In the genomic region with DNA sequence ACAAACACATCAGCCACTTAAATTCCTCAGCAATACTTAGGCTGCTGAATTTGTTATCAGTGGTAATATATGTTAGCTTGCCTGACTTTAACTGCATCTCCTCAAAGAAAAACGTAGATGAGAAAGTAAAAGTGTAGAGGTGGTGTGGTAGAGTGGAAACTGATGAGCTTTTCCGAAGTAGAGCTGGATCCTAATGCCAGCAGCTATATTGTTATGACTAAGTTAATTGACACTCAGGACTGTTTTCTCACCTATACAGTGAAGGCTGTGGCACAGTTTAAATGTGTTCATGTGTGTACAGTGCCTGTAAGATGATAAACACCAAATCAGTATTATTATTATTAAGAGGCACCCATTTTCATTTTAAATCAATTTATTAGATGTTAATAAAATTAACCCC, we compare ENCODE assay signal across 13 cellular contexts.
DNase-seq lines count a peak whose midpoint lies in the region; ATAC-seq and TF ChIP-seq lines count a peak whose summit lies in the region.
"Had no signal": no experiment of that assay in that cellular context is flagged by ENCODE, and none has a peak within 500 bp of the region (broad histone marks: within the 10 kb centered on the region; RNA-seq: fewer than 3 reads in every experiment).

No MANE protein-coding gene starts in this region.

- H3K27me3 ChIP-seq in SK-N-SH (ENCODE audit: insufficient read depth) (no peaks in the 10 kb centered on the region), skeletal muscle tissue (ENCODE audit: control insufficient read depth in 3 of 3, insufficient read depth in 3 of 3, low read length in 3 of 3) (no peaks in the 10 kb centered on the region), adrenal gland (no peaks in the 10 kb centered on the region), colonic mucosa (no peaks in the 10 kb centered on the region)
- H3K27me3 ChIP-seq: Peyer's patch had no signal

- H3K4me1 ChIP-seq in SK-N-SH (ENCODE audit: control insufficient read depth in 1 of 2, insufficient read depth in 2 of 2, low read depth in 1 of 2, low read length in 1 of 2): peaks cover 6 to 35% of the 10 kb centered on the region in 2 experiments
- H3K4me1 ChIP-seq in skeletal muscle tissue (ENCODE audit: control insufficient read depth in 3 of 3, insufficient read depth in 3 of 3, low read length in 3 of 3): peaks cover 27 to 46% (median 45%) of the 10 kb centered on the region in 3 donors
- peaks cover 8 to 20% of the 10 kb centered on the region in 2 donors for H3K4me1 ChIP-seq in adrenal gland (replicated peaks in 1 of 2)
- no peaks in the 10 kb centered on the region for H3K4me1 ChIP-seq in colonic mucosa

- intact Hi-C loops in adrenal gland (cut with DNase I) (no loop called here), colonic mucosa (cut with DNase I) (no loop called here)

- TF ChIP-seq CTCF in SK-N-SH (IDR thresholded peaks at IDR 0.05): no peak
- TF ChIP-seq CTCF in adrenal gland (IDR thresholded peaks at IDR 0.05): no peak
- TF ChIP-seq CTCF in colonic mucosa (IDR thresholded peaks at IDR 0.05): no peak

- H3K27me3 Mint-ChIP-seq in activated naive CD8-positive, alpha-beta T cell: no peaks in the 10 kb centered on the region
- H3K27me3 Mint-ChIP-seq: dendritic cell treated with granulocyte-macrophage colony-stimulating factor and Interleukin-4, amounts not matched to agents 40 ng/mL and 50 ng/mL, for 4 days had no signal

- DNase-seq in SK-N-SH: no peak
- DNase-seq in adrenal gland: no peak
- no peak for DNase-seq in colonic mucosa
- no peak for DNase-seq in NCI-H187 treated with DMSO at 0.1 percent for 48 hours (lab: John Stamatoyannopoulos, UW)
- DNase-seq: activated CD4-positive, alpha-beta T cell treated with anti-CD3 and anti-CD28 coated beads, Interleukin-2, amount 50 U/mL, for 48 hours; Peyer's patch; posterior cingulate gyrus had no signal

- H3F3A ChIP-seq in SK-N-SH (replicated peaks; ENCODE audit: insufficient read depth): peaks cover 53% of the 10 kb centered on the region

- H3K9me3 ChIP-seq in SK-N-SH (no peaks in the 10 kb centered on the region), skeletal muscle tissue (ENCODE audit: control insufficient read depth in 3 of 3, low read length in 3 of 3) (no peaks in the 10 kb centered on the region), adrenal gland (replicated peaks in 1 of 3) (no peaks in the 10 kb centered on the region), colonic mucosa (no peaks in the 10 kb centered on the region)
- H3K9me3 ChIP-seq: Peyer's patch had no signal

- H3K27ac Mint-ChIP-seq in activated naive CD8-positive, alpha-beta T cell: peak overlapping the region; percentile 64
- H3K27ac Mint-ChIP-seq: dendritic cell treated with granulocyte-macrophage colony-stimulating factor and Interleukin-4, amounts not matched to agents 40 ng/mL and 50 ng/mL, for 4 days had no signal

- H3K4me2 ChIP-seq in SK-N-SH: peak overlapping the region; percentile 69; the same call in 1 of the 2 replicates

- no peak overlapping the region for H2AFZ ChIP-seq in SK-N-SH (ENCODE audit: low read depth)

- H3K36me3 Mint-ChIP-seq in activated naive CD8-positive, alpha-beta T cell: peaks cover 8% of the 10 kb centered on the region

- no peak for TF ChIP-seq POLR2A in adrenal gland (IDR thresholded peaks at IDR 0.05)

- no peak overlapping the region for H3K4me3 ChIP-seq in SK-N-SH (ENCODE audit: low read depth in 2 of 2, low read length in 1 of 2)
- H3K4me3 ChIP-seq in skeletal muscle tissue (ENCODE audit: low read length in 3 of 3): no peak overlapping the region
- no peak overlapping the region for H3K4me3 ChIP-seq in adrenal gland
- no peak overlapping the region for H3K4me3 ChIP-seq in colonic mucosa
- H3K4me3 ChIP-seq: Peyer's patch had no signal

- H4K20me1 ChIP-seq in SK-N-SH (ENCODE audit: insufficient read depth): no peaks in the 10 kb centered on the region; the same call in 1 of the 2 replicates

- H3K4me3 Mint-ChIP-seq in activated naive CD8-positive, alpha-beta T cell: no peak overlapping the region
- H3K4me3 Mint-ChIP-seq: dendritic cell treated with granulocyte-macrophage colony-stimulating factor and Interleukin-4, amounts not matched to agents 40 ng/mL and 50 ng/mL, for 4 days had no signal

- H3K9ac ChIP-seq in SK-N-SH (peak overlapping the region; percentile 84; the same call in 1 of the 2 replicates), skeletal muscle tissue (ENCODE audit: low read depth in 1 of 3, low read length in 3 of 3) (no peak overlapping the region), colonic mucosa (ENCODE audit: low read depth in 2 of 2, low read length in 2 of 2) (no peak overlapping the region)

- peaks cover 58% of the 10 kb centered on the region for H3K4me1 Mint-ChIP-seq in activated naive CD8-positive, alpha-beta T cell (ENCODE audit: low read depth)

- POLR2A ChIA-PET in SK-N-SH (lab: Yijun Ruan, JAX): no interaction called here

- peaks cover 53% of the 10 kb centered on the region for H3K79me2 ChIP-seq in SK-N-SH (ENCODE audit: insufficient read depth)

- no peak for TF ChIP-seq EP300 in SK-N-SH (IDR thresholded peaks at IDR 0.05; ENCODE audit: borderline replicate concordance in 1 of 2, low read depth in 1 of 2, low read length in 1 of 2)

- H3K9me2 ChIP-seq in SK-N-SH: no peaks in the 10 kb centered on the region

- H3K36me3 ChIP-seq in SK-N-SH (replicated peaks in 1 of 2; ENCODE audit: control insufficient read depth in 1 of 2, insufficient read depth in 2 of 2, low read length in 1 of 2): no peaks in the 10 kb centered on the region
- H3K36me3 ChIP-seq in skeletal muscle tissue (ENCODE audit: control insufficient read depth in 3 of 3, insufficient read depth in 3 of 3, low read length in 3 of 3): no peaks in the 10 kb centered on the region
- no peaks in the 10 kb centered on the region for H3K36me3 ChIP-seq in adrenal gland (replicated peaks in 1 of 2)
- H3K36me3 ChIP-seq in colonic mucosa: no peaks in the 10 kb centered on the region
- H3K36me3 ChIP-seq: Peyer's patch had no signal

- ATAC-seq in SK-N-SH treated with all-trans-retinoic acid at 6 μM for 48 hours (no peak), HG02884 (IDR thresholded peaks at IDR 0.05; ENCODE audit: unreplicated experiment) (peak; percentile 39)

- H3K9me3 Mint-ChIP-seq in activated naive CD8-positive, alpha-beta T cell (ENCODE audit: low read depth): no peaks in the 10 kb centered on the region
- H3K9me3 Mint-ChIP-seq: dendritic cell treated with granulocyte-macrophage colony-stimulating factor and Interleukin-4, amounts not matched to agents 40 ng/mL and 50 ng/mL, for 4 days had no signal

- TF ChIP-seq RAD21 in SK-N-SH (IDR thresholded peaks at IDR 0.05; ENCODE audit: low read length): no peak

- H3K27ac ChIP-seq in SK-N-SH (ENCODE audit: low read depth in 2 of 2, low read length in 1 of 2) (peak overlapping the region; percentile 89 to 99; a peak in 3 of 4 replicates), skeletal muscle tissue (ENCODE audit: low read depth, low read length) (peak overlapping the region; percentile 64), adrenal gland (no peak overlapping the region), colonic mucosa (no peak overlapping the region)
- H3K27ac ChIP-seq: 22Rv1 had no signal

- WGBS in SK-N-SH (ENCODE audit: low lambda C conversion rate): 35% methylated on average over 2 of the region's 2 CpGs
- WGBS in adrenal gland, 4 donors: 64 to 75% (median 68%) methylated on average over 2 of the region's 2 CpGs

- CTCF ChIA-PET in SK-N-SH (lab: Yijun Ruan, JAX): no interaction called here

TF ChIP-seq in SK-N-SH, 30 proteins besides CTCF, POLR2A, EP300 and RAD21 (continues in another document):
- TF ChIP-seq YY1 (IDR thresholded peaks at IDR 0.05; ENCODE audit: low read depth): no peak
- TF ChIP-seq USF1 (IDR thresholded peaks at IDR 0.05; ENCODE audit: borderline replicate concordance, low read depth): no peak
- TF ChIP-seq, protein P1, sequence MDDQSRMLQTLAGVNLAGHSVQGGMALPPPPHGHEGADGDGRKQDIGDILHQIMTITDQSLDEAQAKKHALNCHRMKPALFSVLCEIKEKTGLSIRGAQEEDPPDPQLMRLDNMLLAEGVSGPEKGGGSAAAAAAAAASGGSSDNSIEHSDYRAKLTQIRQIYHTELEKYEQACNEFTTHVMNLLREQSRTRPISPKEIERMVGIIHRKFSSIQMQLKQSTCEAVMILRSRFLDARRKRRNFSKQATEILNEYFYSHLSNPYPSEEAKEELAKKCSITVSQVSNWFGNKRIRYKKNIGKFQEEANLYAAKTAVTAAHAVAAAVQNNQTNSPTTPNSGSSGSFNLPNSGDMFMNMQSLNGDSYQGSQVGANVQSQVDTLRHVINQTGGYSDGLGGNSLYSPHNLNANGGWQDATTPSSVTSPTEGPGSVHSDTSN (IDR thresholded peaks at IDR 0.05): no peak

TF ChIP-seq in SK-N-SH treated with all-trans-retinoic acid at 6 μM for 48 hours, 23 proteins besides CTCF, POLR2A, EP300 and RAD21 (continues in another document):
- TF ChIP-seq SNAI2 (CRISPR knock-in tag; IDR thresholded peaks at IDR 0.05) (no peak), PPARA (CRISPR knock-in tag; IDR thresholded peaks at IDR 0.05; ENCODE audit: borderline replicate concordance) (no peak), ISL1 (CRISPR knock-in tag; IDR thresholded peaks at IDR 0.05) (no peak), ZFP30 (CRISPR knock-in tag; IDR thresholded peaks at IDR 0.05) (no peak), ESRRG (CRISPR knock-in tag; IDR thresholded peaks at IDR 0.05) (no peak), ZC3H10 (CRISPR knock-in tag; IDR thresholded peaks at IDR 0.05) (no peak), TOX (CRISPR knock-in tag; IDR thresholded peaks at IDR 0.05; ENCODE audit: borderline replicate concordance) (no peak), POU6F1 (CRISPR knock-in tag; IDR thresholded peaks at IDR 0.05; ENCODE audit: borderline replicate concordance, low read depth) (no peak)

Comparison
In these comparisons a context has a peak if more than half of its experiments do, and no peak if none do; other contexts are left out.
1. H3K27ac ChIP-seq: peak in SK-N-SH (2 of 2) and skeletal muscle tissue (single experiment); none in adrenal gland (0 of 5) and colonic mucosa (single experiment).